In the genomic region with DNA sequence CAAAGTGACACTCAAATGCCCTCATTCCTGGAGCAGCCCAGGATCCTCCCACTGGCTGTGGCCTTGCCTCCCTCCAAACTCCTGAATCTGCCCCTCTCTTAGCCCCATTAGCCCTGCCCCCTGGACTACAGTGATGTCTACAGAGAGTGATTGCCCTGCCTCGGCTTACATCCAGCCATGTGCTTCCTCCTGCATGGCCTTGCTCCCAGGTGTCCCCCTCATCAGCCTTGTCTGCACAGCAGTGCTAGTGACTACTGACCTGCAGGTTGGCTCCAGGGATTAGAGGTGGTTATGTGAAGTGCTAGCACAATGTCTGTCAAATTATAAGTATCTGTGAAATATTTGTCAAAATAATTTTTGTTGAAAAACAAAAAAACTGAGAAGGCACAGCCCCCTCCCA, we compare ENCODE assay signal across 16 cellular contexts.
"Had no signal": no experiment of that assay in that cellular context is flagged by ENCODE, and none has a peak within 500 bp of the region (broad histone marks: within the 10 kb centered on the region; RNA-seq: fewer than 3 reads in every experiment).

No MANE protein-coding gene starts in this region.

- H3K27me3 ChIP-seq: heart left ventricle, pancreas, right lobe of liver, testis, transverse colon had no signal

- H3K27ac ChIP-seq: heart left ventricle, left ventricle myocardium inferior, lower lobe of right lung, pancreas, right lobe of liver, testis, transverse colon had no signal

- H3K4me3 ChIP-seq: heart left ventricle, left ventricle myocardium inferior, lower lobe of right lung, pancreas, right lobe of liver, testis, transverse colon had no signal

- H3K4me1 ChIP-seq: heart left ventricle, left ventricle myocardium inferior, lower lobe of right lung, pancreas, right lobe of liver, testis, transverse colon had no signal

- DNase-seq: effector memory CD8-positive, alpha-beta T cell; heart left ventricle; hypothalamus; left ventricle myocardium inferior; lower lobe of right lung; mesenchymal stem cell; naive B cell; occipital lobe; pancreas; right lobe of liver; stimulated activated CD4-positive, alpha-beta T cell treated with anti-CD3 and anti-CD28 coated beads, Interleukin-1b, Interleukin-23, amount 100 ng/mL, for 48 hours; stimulated activated CD4-positive, alpha-beta T cell treated with anti-CD3 and anti-CD28 coated beads, Interleukin-4, amount 100 ng/mL, for 24 hours; testis; transverse colon had no signal

- H3K36me3 ChIP-seq: heart left ventricle, left ventricle myocardium inferior, lower lobe of right lung, pancreas, right lobe of liver, transverse colon had no signal

- FAIRE-seq: frontal cortex, keratinocyte, pancreas had no signal

- H3K9me3 ChIP-seq: heart left ventricle, lower lobe of right lung, pancreas, right lobe of liver, testis, transverse colon had no signal
